ENCODE assay signal across 1 cellular context in the genomic region with DNA sequence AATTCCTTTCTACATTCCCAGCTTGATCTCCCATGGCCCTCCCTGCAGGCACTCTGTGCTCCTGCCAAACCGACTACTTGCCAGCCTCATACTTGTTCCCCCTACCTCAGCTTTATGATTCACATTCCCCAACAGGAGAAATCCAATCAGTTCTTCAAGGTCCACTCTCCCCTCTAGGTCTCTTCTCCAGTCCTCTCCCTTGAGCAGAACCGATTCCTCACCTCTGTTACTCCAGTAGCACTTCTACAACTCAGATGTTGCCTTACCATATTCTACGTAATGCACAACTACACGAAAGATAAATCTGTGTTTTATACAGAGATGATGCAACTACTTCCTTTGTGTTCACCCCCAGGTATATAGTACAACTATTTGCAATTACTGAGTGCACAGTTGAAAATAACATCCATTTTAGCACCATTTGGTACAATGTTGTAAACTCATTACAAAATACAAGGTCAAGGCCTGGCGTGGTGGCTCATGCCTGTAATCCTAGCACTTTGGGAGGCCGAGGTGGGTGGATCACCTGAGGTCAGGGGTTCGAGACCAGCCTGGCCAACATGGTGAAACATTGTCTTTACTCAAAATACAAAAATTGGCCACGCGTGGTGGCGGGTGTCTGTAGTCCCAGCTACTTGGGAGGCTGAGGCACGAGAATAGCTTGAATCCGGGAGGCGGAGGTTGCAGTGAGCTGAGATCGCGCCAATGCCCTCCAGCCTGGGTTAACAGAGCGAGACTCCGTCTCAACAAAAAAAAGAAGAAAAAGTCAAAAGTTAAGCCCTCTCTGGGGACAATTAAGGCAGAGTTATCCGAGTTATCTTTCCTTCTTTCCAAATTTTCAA.
TF ChIP-seq lines count a peak whose summit lies in the region.

No MANE protein-coding gene starts in this region.

TF ChIP-seq in HepG2, 621 proteins besides CTCF, POLR2A, EP300 and RAD21 (continues in another document):
- TF ChIP-seq ZNF549 (CRISPR knock-in tag; IDR thresholded peaks at IDR 0.05) (no peak), ZNF687 (CRISPR knock-in tag; IDR thresholded peaks at IDR 0.05) (peak; percentile 36), MTF1 (CRISPR knock-in tag; IDR thresholded peaks at IDR 0.05) (no peak), HMGXB4 (CRISPR knock-in tag; IDR thresholded peaks at IDR 0.05; ENCODE audit: borderline replicate concordance in 1 of 2, low read depth in 1 of 2) (0 out of 4 replicates have a peak, but pooled peaks of 1 of the 2 experiments have one; percentile 38), IKZF5 (CRISPR knock-in tag; IDR thresholded peaks at IDR 0.05) (0 out of 2 replicates have a peak, but pooled peaks have one; percentile 23), GATAD1 (CRISPR knock-in tag; IDR thresholded peaks at IDR 0.05) (0 out of 2 replicates have a peak, but pooled peaks have one; percentile 20), HMG20A (CRISPR knock-in tag; IDR thresholded peaks at IDR 0.05; ENCODE audit: borderline replicate concordance) (0 out of 2 replicates have a peak, but pooled peaks have one; percentile 17), HDAC1 (CRISPR knock-in tag; IDR thresholded peaks at IDR 0.05) (0 out of 2 replicates have a peak, but pooled peaks have one; percentile 16), POGZ (CRISPR knock-in tag; IDR thresholded peaks at IDR 0.05) (no peak), ZMYM4 (CRISPR knock-in tag; IDR thresholded peaks at IDR 0.05) (peak; percentile 31; the same call in 1 of the 2 replicates), ZFP37 (CRISPR knock-in tag; IDR thresholded peaks at IDR 0.05; ENCODE audit: borderline replicate concordance) (no peak), KLF9 (CRISPR knock-in tag; IDR thresholded peaks at IDR 0.05; ENCODE audit: low read depth) (0 out of 2 replicates have a peak, but pooled peaks have one; percentile 34), ZNF33A (CRISPR knock-in tag; IDR thresholded peaks at IDR 0.05; ENCODE audit: borderline replicate concordance) (no peak), CEBPG (CRISPR knock-in tag; IDR thresholded peaks at IDR 0.05) (peak; percentile 70), ZNF205 (CRISPR knock-in tag; IDR thresholded peaks at IDR 0.05) (no peak), ZBTB38 (CRISPR knock-in tag; IDR thresholded peaks at IDR 0.05) (peak; percentile 68; the same call in 1 of the 2 replicates), PATZ1 (CRISPR knock-in tag; IDR thresholded peaks at IDR 0.05) (peak; percentile 7; the same call in 1 of the 2 replicates), GABPB1 (CRISPR knock-in tag; IDR thresholded peaks at IDR 0.05) (0 out of 2 replicates have a peak, but pooled peaks have one; percentile 12), ZMYM2 (CRISPR knock-in tag; IDR thresholded peaks at IDR 0.05) (0 out of 2 replicates have a peak, but pooled peaks have one; percentile 28), ZNF567 (CRISPR knock-in tag; IDR thresholded peaks at IDR 0.05; ENCODE audit: borderline replicate concordance) (0 out of 2 replicates have a peak, but pooled peaks have one; percentile 21)
- TF ChIP-seq, protein P1, sequence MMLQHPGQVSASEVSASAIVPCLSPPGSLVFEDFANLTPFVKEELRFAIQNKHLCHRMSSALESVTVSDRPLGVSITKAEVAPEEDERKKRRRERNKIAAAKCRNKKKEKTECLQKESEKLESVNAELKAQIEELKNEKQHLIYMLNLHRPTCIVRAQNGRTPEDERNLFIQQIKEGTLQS (CRISPR knock-in tag; IDR thresholded peaks at IDR 0.05) = 0 out of 2 replicates have a peak, but pooled peaks have one; percentile 48
- TF ChIP-seq, protein P2, sequence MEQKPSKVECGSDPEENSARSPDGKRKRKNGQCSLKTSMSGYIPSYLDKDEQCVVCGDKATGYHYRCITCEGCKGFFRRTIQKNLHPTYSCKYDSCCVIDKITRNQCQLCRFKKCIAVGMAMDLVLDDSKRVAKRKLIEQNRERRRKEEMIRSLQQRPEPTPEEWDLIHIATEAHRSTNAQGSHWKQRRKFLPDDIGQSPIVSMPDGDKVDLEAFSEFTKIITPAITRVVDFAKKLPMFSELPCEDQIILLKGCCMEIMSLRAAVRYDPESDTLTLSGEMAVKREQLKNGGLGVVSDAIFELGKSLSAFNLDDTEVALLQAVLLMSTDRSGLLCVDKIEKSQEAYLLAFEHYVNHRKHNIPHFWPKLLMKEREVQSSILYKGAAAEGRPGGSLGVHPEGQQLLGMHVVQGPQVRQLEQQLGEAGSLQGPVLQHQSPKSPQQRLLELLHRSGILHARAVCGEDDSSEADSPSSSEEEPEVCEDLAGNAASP (CRISPR knock-in tag; IDR thresholded peaks at IDR 0.05; ENCODE audit: borderline replicate concordance) = peak; percentile 14; the same call in 1 of the 2 replicates
- TF ChIP-seq, protein P3, sequence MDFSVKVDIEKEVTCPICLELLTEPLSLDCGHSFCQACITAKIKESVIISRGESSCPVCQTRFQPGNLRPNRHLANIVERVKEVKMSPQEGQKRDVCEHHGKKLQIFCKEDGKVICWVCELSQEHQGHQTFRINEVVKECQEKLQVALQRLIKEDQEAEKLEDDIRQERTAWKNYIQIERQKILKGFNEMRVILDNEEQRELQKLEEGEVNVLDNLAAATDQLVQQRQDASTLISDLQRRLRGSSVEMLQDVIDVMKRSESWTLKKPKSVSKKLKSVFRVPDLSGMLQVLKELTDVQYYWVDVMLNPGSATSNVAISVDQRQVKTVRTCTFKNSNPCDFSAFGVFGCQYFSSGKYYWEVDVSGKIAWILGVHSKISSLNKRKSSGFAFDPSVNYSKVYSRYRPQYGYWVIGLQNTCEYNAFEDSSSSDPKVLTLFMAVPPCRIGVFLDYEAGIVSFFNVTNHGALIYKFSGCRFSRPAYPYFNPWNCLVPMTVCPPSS (IDR thresholded peaks at IDR 0.05) = no peak
- TF ChIP-seq, protein P4, sequence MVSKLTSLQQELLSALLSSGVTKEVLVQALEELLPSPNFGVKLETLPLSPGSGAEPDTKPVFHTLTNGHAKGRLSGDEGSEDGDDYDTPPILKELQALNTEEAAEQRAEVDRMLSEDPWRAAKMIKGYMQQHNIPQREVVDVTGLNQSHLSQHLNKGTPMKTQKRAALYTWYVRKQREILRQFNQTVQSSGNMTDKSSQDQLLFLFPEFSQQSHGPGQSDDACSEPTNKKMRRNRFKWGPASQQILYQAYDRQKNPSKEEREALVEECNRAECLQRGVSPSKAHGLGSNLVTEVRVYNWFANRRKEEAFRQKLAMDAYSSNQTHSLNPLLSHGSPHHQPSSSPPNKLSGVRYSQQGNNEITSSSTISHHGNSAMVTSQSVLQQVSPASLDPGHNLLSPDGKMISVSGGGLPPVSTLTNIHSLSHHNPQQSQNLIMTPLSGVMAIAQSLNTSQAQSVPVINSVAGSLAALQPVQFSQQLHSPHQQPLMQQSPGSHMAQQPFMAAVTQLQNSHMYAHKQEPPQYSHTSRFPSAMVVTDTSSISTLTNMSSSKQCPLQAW (CRISPR knock-in tag; IDR thresholded peaks at IDR 0.05) = 0 out of 2 replicates have a peak, but pooled peaks have one; percentile 13
- TF ChIP-seq, protein P5, sequence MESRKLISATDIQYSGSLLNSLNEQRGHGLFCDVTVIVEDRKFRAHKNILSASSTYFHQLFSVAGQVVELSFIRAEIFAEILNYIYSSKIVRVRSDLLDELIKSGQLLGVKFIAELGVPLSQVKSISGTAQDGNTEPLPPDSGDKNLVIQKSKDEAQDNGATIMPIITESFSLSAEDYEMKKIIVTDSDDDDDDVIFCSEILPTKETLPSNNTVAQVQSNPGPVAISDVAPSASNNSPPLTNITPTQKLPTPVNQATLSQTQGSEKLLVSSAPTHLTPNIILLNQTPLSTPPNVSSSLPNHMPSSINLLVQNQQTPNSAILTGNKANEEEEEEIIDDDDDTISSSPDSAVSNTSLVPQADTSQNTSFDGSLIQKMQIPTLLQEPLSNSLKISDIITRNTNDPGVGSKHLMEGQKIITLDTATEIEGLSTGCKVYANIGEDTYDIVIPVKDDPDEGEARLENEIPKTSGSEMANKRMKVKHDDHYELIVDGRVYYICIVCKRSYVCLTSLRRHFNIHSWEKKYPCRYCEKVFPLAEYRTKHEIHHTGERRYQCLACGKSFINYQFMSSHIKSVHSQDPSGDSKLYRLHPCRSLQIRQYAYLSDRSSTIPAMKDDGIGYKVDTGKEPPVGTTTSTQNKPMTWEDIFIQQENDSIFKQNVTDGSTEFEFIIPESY (CRISPR knock-in tag; IDR thresholded peaks at IDR 0.05) = peak; percentile 40; the same call in 1 of the 2 replicates
- TF ChIP-seq, protein P6, sequence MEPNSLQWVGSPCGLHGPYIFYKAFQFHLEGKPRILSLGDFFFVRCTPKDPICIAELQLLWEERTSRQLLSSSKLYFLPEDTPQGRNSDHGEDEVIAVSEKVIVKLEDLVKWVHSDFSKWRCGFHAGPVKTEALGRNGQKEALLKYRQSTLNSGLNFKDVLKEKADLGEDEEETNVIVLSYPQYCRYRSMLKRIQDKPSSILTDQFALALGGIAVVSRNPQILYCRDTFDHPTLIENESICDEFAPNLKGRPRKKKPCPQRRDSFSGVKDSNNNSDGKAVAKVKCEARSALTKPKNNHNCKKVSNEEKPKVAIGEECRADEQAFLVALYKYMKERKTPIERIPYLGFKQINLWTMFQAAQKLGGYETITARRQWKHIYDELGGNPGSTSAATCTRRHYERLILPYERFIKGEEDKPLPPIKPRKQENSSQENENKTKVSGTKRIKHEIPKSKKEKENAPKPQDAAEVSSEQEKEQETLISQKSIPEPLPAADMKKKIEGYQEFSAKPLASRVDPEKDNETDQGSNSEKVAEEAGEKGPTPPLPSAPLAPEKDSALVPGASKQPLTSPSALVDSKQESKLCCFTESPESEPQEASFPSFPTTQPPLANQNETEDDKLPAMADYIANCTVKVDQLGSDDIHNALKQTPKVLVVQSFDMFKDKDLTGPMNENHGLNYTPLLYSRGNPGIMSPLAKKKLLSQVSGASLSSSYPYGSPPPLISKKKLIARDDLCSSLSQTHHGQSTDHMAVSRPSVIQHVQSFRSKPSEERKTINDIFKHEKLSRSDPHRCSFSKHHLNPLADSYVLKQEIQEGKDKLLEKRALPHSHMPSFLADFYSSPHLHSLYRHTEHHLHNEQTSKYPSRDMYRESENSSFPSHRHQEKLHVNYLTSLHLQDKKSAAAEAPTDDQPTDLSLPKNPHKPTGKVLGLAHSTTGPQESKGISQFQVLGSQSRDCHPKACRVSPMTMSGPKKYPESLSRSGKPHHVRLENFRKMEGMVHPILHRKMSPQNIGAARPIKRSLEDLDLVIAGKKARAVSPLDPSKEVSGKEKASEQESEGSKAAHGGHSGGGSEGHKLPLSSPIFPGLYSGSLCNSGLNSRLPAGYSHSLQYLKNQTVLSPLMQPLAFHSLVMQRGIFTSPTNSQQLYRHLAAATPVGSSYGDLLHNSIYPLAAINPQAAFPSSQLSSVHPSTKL (CRISPR knock-in tag; IDR thresholded peaks at IDR 0.05) = 0 out of 2 replicates have a peak, but pooled peaks have one; percentile 9
